24 cellular contexts compared by ENCODE assay signal in genomic region chr7:115559877-115560276, GRCh38.
"Had no signal": no experiment of that assay in that cellular context is flagged by ENCODE, and none has a peak within 500 bp of the region (broad histone marks: within the 10 kb centered on the region; RNA-seq: fewer than 3 reads in every experiment).

No MANE protein-coding gene starts in this region.

- H3K4me3 ChIP-seq: hepatocyte, left ventricle myocardium inferior, lung, pancreas, prostate gland, skin epidermis, stomach, testis, thyroid gland, transverse colon, uterus had no signal

- DNase-seq: islet precursor cell; left ventricle myocardium inferior; naive thymus-derived CD8-positive, alpha-beta T cell; nucleus accumbens; pancreas; posterior cingulate gyrus; retina; right cardiac atrium; stimulated activated CD4-positive, alpha-beta T cell treated with anti-CD3 and anti-CD28 coated beads, Interleukin-12 subunit alpha, Interleukin-12 subunit beta, amount 100 ng/mL, for 4 hours; stimulated activated CD4-positive, alpha-beta T cell treated with anti-CD3 and anti-CD28 coated beads, Interleukin-15, amount 100 ng/mL, for 24 hours; stimulated activated CD4-positive, alpha-beta T cell treated with anti-CD3 and anti-CD28 coated beads, Interleukin-2, amount 100 ng/mL, for 24 hours; stimulated activated CD4-positive, alpha-beta T cell treated with anti-CD3 and anti-CD28 coated beads, Interleukin-4, amount 100 ng/mL, for 1 hour; stimulated activated naive B cell treated with anti-CD40 and anti-IgM and Interleukin-4, amounts not matched to agents 10 μg/mL and 1 μg/mL and 100 μg/mL, for 72 hours; stimulated activated naive CD8-positive, alpha-beta T cell treated with anti-CD3 and anti-CD28 coated beads, Interleukin-15, Interleukin-2, amounts not matched to agents 100 U/mL and 50 U/mL, for 24 hours; stomach; testis; thyroid gland; transverse colon; uterus had no signal

- ATAC-seq: naive thymus-derived CD8-positive, alpha-beta T cell; pancreas; right cardiac atrium; sciatic nerve; stimulated activated naive B cell treated with anti-CD40 and anti-IgM and Interleukin-4, amounts not matched to agents 10 μg/mL and 1 μg/mL and 100 μg/mL, for 72 hours; stimulated activated naive CD8-positive, alpha-beta T cell treated with anti-CD3 and anti-CD28 coated beads, Interleukin-15, Interleukin-2, amounts not matched to agents 100 U/mL and 50 U/mL, for 24 hours had no signal
